Comparison of ENCODE assay signal across 13 cellular contexts in genomic region chr11:1356007-1356435, GRCh38.
"Had no signal": no experiment of that assay in that cellular context is flagged by ENCODE, and none has a peak within 500 bp of the region (broad histone marks: within the 10 kb centered on the region; RNA-seq: fewer than 3 reads in every experiment).

No MANE protein-coding gene starts in this region.

- H3K36me3 Mint-ChIP-seq: activated naive CD8-positive, alpha-beta T cell treated with anti-CD3 and anti-CD28 coated beads, Interleukin-2, amount 10 ng/mL, durations not matched to agents 7 days and 5 days had no signal

- H3K27ac Mint-ChIP-seq: activated CD8-positive, alpha-beta T cell treated with anti-CD3 and anti-CD28 coated beads for 36 hours; activated naive CD8-positive, alpha-beta T cell treated with anti-CD3 and anti-CD28 coated beads, Interleukin-2, amount 10 ng/mL, durations not matched to agents 7 days and 5 days; activated T-cell treated with anti-CD3 and anti-CD28 coated beads, Interleukin-2, amount 50 U/mL, for 72 hours had no signal

- DNase-seq: activated CD4-positive, alpha-beta T cell treated with anti-CD3 and anti-CD28 coated beads for 4 hours; activated CD8-positive, alpha-beta memory T cell treated with anti-CD3 and anti-CD28 coated beads, Interleukin-2, amount 50 U/mL, for 4 hours; activated CD8-positive, alpha-beta T cell treated with anti-CD3 and anti-CD28 coated beads for 36 hours; activated gamma-delta T cell treated with Interleukin-2 at 50 U/mL for 16 hours; activated naive CD8-positive, alpha-beta T cell treated with anti-CD3 and anti-CD28 coated beads, Interleukin-2, amount 10 ng/mL, durations not matched to agents 7 days and 5 days; activated T-cell treated with anti-CD3 and anti-CD28 coated beads, Interleukin-2, amount 50 U/mL, for 72 hours; colonic mucosa; gastrocnemius medialis; stimulated activated CD4-positive, alpha-beta T cell treated with anti-CD3 and anti-CD28 coated beads, Interleukin-4, amount 100 ng/mL, for 4 hours; thyroid gland; WERI-Rb-1 had no signal

- H3K27me3 ChIP-seq: colonic mucosa, thyroid gland had no signal

- H3K27ac ChIP-seq: colonic mucosa, gastrocnemius medialis, thyroid gland, WERI-Rb-1 had no signal

- H3K4me3 ChIP-seq: colonic mucosa, gastrocnemius medialis, thyroid gland had no signal

- ATAC-seq: activated CD8-positive, alpha-beta T cell treated with anti-CD3 and anti-CD28 coated beads for 36 hours; activated T-cell treated with anti-CD3 and anti-CD28 coated beads, Interleukin-2, amount 50 U/mL, for 72 hours; gastrocnemius medialis had no signal

- H3K9me3 Mint-ChIP-seq: activated CD8-positive, alpha-beta T cell treated with anti-CD3 and anti-CD28 coated beads for 36 hours; activated naive CD8-positive, alpha-beta T cell treated with anti-CD3 and anti-CD28 coated beads, Interleukin-2, amount 10 ng/mL, durations not matched to agents 7 days and 5 days; activated T-cell treated with anti-CD3 and anti-CD28 coated beads, Interleukin-2, amount 50 U/mL, for 72 hours; neural crest cell had no signal

- H3K4me1 ChIP-seq: colonic mucosa, gastrocnemius medialis, thyroid gland had no signal

- H3K4me1 Mint-ChIP-seq: activated naive CD8-positive, alpha-beta T cell treated with anti-CD3 and anti-CD28 coated beads, Interleukin-2, amount 10 ng/mL, durations not matched to agents 7 days and 5 days had no signal

- FAIRE-seq: endothelial cell of umbilical vein had no signal

- H3K4me3 Mint-ChIP-seq: activated CD8-positive, alpha-beta T cell treated with anti-CD3 and anti-CD28 coated beads for 36 hours; activated naive CD8-positive, alpha-beta T cell treated with anti-CD3 and anti-CD28 coated beads, Interleukin-2, amount 10 ng/mL, durations not matched to agents 7 days and 5 days; activated T-cell treated with anti-CD3 and anti-CD28 coated beads, Interleukin-2, amount 50 U/mL, for 72 hours; neural crest cell had no signal

- H3K36me3 ChIP-seq: colonic mucosa, gastrocnemius medialis, thyroid gland, WERI-Rb-1 had no signal

- H3K9me3 ChIP-seq: colonic mucosa, gastrocnemius medialis, thyroid gland had no signal
